Comparison of ENCODE assay signal across 30 cellular contexts in the genomic region with DNA sequence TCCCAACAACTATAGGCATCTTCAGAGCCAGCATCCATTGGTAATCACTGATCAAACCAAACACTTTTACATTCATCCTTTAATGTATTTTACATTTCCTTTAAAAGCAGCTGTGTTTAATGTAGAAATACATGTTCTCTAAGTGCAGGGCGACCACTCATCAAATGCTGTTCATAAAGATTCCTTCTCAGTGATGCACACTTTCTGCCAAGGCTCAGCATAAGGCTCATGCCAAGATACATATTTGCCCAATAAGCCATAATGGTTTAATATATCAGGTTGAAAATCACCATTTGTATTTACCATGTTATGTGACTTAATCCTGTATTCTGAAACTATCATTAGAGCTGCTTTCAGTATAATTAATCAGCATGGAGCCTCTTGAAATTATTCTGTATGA.
DNase-seq lines count a peak whose midpoint lies in the region; ATAC-seq and TF ChIP-seq lines count a peak whose summit lies in the region.
"Had no signal": no experiment of that assay in that cellular context is flagged by ENCODE, and none has a peak within 500 bp of the region (broad histone marks: within the 10 kb centered on the region; RNA-seq: fewer than 3 reads in every experiment).

No MANE protein-coding gene starts in this region.

- BruUV-seq in Caco-2 (replicated peaks; lab: Mats Ljungman, UMichigan): no TSS peak

- H3K4me3 Mint-ChIP-seq in Caco-2 (ENCODE audit: unreplicated experiment): no peak overlapping the region
- H3K4me3 Mint-ChIP-seq: activated CD4-positive, alpha-beta T cell treated with anti-CD3 and anti-CD28 coated beads, Interleukin-2, amount 10 ng/mL, durations not matched to agents 24 days and 14 days; GM23338; nephron; WTC11 had no signal

- no peaks in the 10 kb centered on the region for H4K20me1 ChIP-seq in osteoblast (ENCODE audit: insufficient read depth, low read length)

- TF ChIP-seq CTCF in AG10803 (conservative IDR thresholded peaks at IDR 0.05; ENCODE audit: low read length) (no peak), osteoblast (IDR thresholded peaks at IDR 0.05; ENCODE audit: extremely low read depth, low read depth, low read length) (no peak), Caco-2 (IDR thresholded peaks at IDR 0.05; ENCODE audit: insufficient read depth in 1 of 2, low read depth in 1 of 2, low read length in 1 of 2, severe bottlenecking in 1 of 2, unreplicated experiment in 1 of 2) (no peak)

- H3K4me2 ChIP-seq in osteoblast (ENCODE audit: insufficient read depth, low read length): peak overlapping the region; percentile 48
- H3K4me2 ChIP-seq: GM23338 had no signal

- no peak overlapping the region for H3K27ac Mint-ChIP-seq in Caco-2 (ENCODE audit: unreplicated experiment)
- H3K27ac Mint-ChIP-seq: activated CD4-positive, alpha-beta T cell treated with anti-CD3 and anti-CD28 coated beads, Interleukin-2, amount 10 ng/mL, durations not matched to agents 24 days and 14 days; activated naive CD4-positive, alpha-beta T cell treated with anti-CD3 and anti-CD28 coated beads, Interleukin-2, amount 50 U/mL, for 72 hours; GM23338; nephron; WTC11 had no signal

- no peak overlapping the region for H2AFZ ChIP-seq in osteoblast (ENCODE audit: low read length)
- H2AFZ ChIP-seq: GM23338, parathyroid adenoma had no signal

- POLR2A ChIA-PET in Caco-2 (lab: Charles Lee): no interaction called here

- no peaks in the 10 kb centered on the region for H3K36me3 Mint-ChIP-seq in Caco-2 (ENCODE audit: insufficient read depth, unreplicated experiment)
- H3K36me3 Mint-ChIP-seq: activated naive CD4-positive, alpha-beta T cell treated with anti-CD3 and anti-CD28 coated beads, Interleukin-2, amount 50 U/mL, for 72 hours; WTC11 had no signal

- H3K9ac ChIP-seq in adipocyte (ENCODE audit: low read length): peak overlapping the region; percentile 28
- H3K9ac ChIP-seq: parathyroid adenoma had no signal

- ATAC-seq in GM19397 (IDR thresholded peaks at IDR 0.05; ENCODE audit: unreplicated experiment): no peak
- ATAC-seq: activated naive CD4-positive, alpha-beta T cell treated with anti-CD3 and anti-CD28 coated beads, Interleukin-2, amount 50 U/mL, for 72 hours; GM23338; left lobe of liver; WTC11 had no signal

- H3K9me3 ChIP-seq in adipocyte (ENCODE audit: control insufficient read depth, low read length): no peaks in the 10 kb centered on the region
- no peaks in the 10 kb centered on the region for H3K9me3 ChIP-seq in osteoblast (ENCODE audit: low read depth, low read length)
- no peaks in the 10 kb centered on the region for H3K9me3 ChIP-seq in Caco-2
- H3K9me3 ChIP-seq: BE2C, testis had no signal

- H3K4me1 Mint-ChIP-seq in Caco-2 (ENCODE audit: low read depth, unreplicated experiment): no peaks in the 10 kb centered on the region
- H3K4me1 Mint-ChIP-seq: activated CD4-positive, alpha-beta T cell treated with anti-CD3 and anti-CD28 coated beads, Interleukin-2, amount 10 ng/mL, durations not matched to agents 24 days and 14 days had no signal

- H3K9me3 Mint-ChIP-seq in Caco-2 (ENCODE audit: unreplicated experiment): no peaks in the 10 kb centered on the region
- H3K9me3 Mint-ChIP-seq: activated naive CD4-positive, alpha-beta T cell treated with anti-CD3 and anti-CD28 coated beads, Interleukin-2, amount 50 U/mL, for 72 hours; GM23338; nephron; WTC11 had no signal

- H3K27me3 ChIP-seq in adipocyte (replicated peaks; ENCODE audit: control insufficient read depth, insufficient read depth, low read length) (no peaks in the 10 kb centered on the region), osteoblast (ENCODE audit: insufficient read depth, low read length) (no peaks in the 10 kb centered on the region), Caco-2 (replicated peaks; ENCODE audit: control insufficient read depth, insufficient read depth, low read length) (no peaks in the 10 kb centered on the region)
- H3K27me3 ChIP-seq: BE2C, SJCRH30, testis had no signal

- peaks cover 4% of the 10 kb centered on the region for H3K79me2 ChIP-seq in osteoblast (ENCODE audit: insufficient read depth, low read length)
- H3K79me2 ChIP-seq: parathyroid adenoma had no signal

- DNase-seq in AG10803 (ENCODE audit: low read depth): peak; percentile 65
- peak; percentile 62 to 88 for DNase-seq in NCI-H2081 (lab: John Stamatoyannopoulos, UW)
- peak; percentile 44 for DNase-seq in adipocyte (ENCODE audit: low read depth)
- no peak for DNase-seq in osteoblast (ENCODE audit: insufficient read length, low spot score, missing footprints)
- no peak for DNase-seq in stimulated activated CD4-positive, alpha-beta T cell treated with anti-CD3 and anti-CD28 coated beads, Interleukin-2, amount 100 ng/mL, for 24 hours
- no peak for DNase-seq in DMS 273 treated with DMSO at 0.1 percent for 48 hours (lab: John Stamatoyannopoulos, UW)
- no peak for DNase-seq in Caco-2
- DNase-seq: activated CD4-positive, alpha-beta T cell treated with anti-CD3 and anti-CD28 coated beads, Interleukin-2, amount 10 ng/mL, durations not matched to agents 24 days and 14 days; activated CD8-positive, alpha-beta memory T cell treated with anti-CD3 and anti-CD28 coated beads for 24 hours; activated T-cell treated with anti-CD3 and anti-CD28 coated beads for 4 hours; BE2C; DMS53; glutamatergic neuron; IMR-90; NCI-H1694 treated with DMSO at 0.1 percent for 48 hours; NCI-H526; retina; RPMI8226; SJCRH30; small intestine; stimulated activated naive CD4-positive, alpha-beta T cell treated with Interleukin-2 at 50 U/mL for 16 hours; SW 1271; testis had no signal

- CTCF ChIA-PET in Caco-2 (lab: Charles Lee): no interaction called here

- H3K27ac ChIP-seq in osteoblast (ENCODE audit: low read depth, low read length): peak overlapping the region; percentile 79
- H3K27ac ChIP-seq: parathyroid adenoma, SJCRH30, testis had no signal

- no peak overlapping the region for H3K4me3 ChIP-seq in AG10803 (ENCODE audit: low read length)
- H3K4me3 ChIP-seq in adipocyte (ENCODE audit: low read length): no peak overlapping the region
- peak overlapping the region; percentile 7 for H3K4me3 ChIP-seq in osteoblast (ENCODE audit: insufficient read depth, low read length)
- no peak overlapping the region for H3K4me3 ChIP-seq in Caco-2 (ENCODE audit: low read depth, low read length)
- H3K4me3 ChIP-seq: GM23338, SJCRH30, testis had no signal

- H3K27me3 Mint-ChIP-seq in Caco-2 (ENCODE audit: insufficient read depth, unreplicated experiment): peaks cover 12% of the 10 kb centered on the region

- peaks cover 35% of the 10 kb centered on the region for H3K4me1 ChIP-seq in adipocyte (ENCODE audit: control insufficient read depth, insufficient read depth, low read length)
- H3K4me1 ChIP-seq in osteoblast (ENCODE audit: insufficient read depth, low read length): peaks cover 25% of the 10 kb centered on the region
- H3K4me1 ChIP-seq in Caco-2: no peaks in the 10 kb centered on the region
- H3K4me1 ChIP-seq: BE2C, parathyroid adenoma, testis had no signal

- H3K36me3 ChIP-seq in adipocyte (ENCODE audit: control insufficient read depth, insufficient read depth, low read length, severe bottlenecking) (peaks cover 37% of the 10 kb centered on the region), osteoblast (ENCODE audit: insufficient read depth, low read length) (peaks cover 6% of the 10 kb centered on the region), Caco-2 (ENCODE audit: control insufficient read depth, insufficient read depth, low read length) (no peaks in the 10 kb centered on the region)
- H3K36me3 ChIP-seq: BE2C had no signal

- intact Hi-C loops in Caco-2 (cut with micrococcal nuclease; ENCODE audit: unreplicated experiment): no loop called here

Comparison
In these comparisons a context has a peak if more than half of its experiments do, and no peak if none do; other contexts are left out.
1. DNase-seq: peak in AG10803 (single experiment), NCI-H2081 (2 of 2) and adipocyte (single experiment); none in osteoblast (single experiment), stimulated activated CD4-positive, alpha-beta T cell treated with anti-CD3 and anti-CD28 coated beads, Interleukin-2, amount 100 ng/mL, for 24 hours (0 of 2), DMS 273 treated with DMSO at 0.1 percent for 48 hours (single experiment) and Caco-2 (0 of 2).